Comparison of ENCODE assay signal across 2 cellular contexts in the genomic region with DNA sequence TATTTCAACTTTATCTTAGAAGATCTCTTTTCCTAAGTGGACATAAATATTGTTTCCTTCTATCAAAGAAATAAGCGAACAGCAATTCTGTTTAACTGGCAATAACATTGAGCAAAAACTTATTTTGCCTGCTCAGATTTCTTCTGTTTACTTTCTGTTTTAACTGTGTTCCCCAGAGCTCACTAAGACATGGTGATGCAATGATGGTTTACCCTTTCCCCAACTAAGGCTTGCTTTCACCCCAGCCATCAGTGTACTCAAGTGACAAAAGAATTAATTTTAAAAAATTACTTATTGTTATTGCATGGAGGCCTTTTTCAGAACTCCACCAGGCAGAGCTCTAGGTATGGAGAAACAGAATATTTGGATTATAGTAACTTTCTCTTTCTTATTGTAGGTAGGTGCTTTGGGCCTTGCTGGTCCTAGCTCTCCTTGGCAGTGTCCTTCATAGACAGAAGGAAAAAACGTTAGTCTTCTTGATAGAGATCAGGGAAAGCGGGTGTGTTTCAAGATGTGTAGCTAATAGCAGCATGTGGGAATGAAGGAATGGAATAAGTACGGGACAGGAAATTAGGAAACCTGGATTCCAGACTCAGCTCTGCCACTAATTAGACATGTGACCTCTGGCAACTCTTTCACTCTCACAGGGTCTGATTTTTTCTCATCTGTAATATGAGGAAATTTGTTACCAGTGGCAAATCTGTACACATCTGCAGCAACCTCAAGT.
A peak's percentile ranks its signal among the peaks of the same experiment; 100 is the strongest.
TF ChIP-seq lines count a peak whose summit lies in the region.

No MANE protein-coding gene starts in this region.

TF ChIP-seq in HEK293, 187 proteins besides CTCF, POLR2A, EP300 and RAD21 (continued from another document):
- TF ChIP-seq MZF1 (tag by site-specific recombination; IDR thresholded peaks at IDR 0.05; ENCODE audit: borderline replicate concordance) (no peak), YY1 (tag by site-specific recombination; IDR thresholded peaks at IDR 0.05) (no peak), ZNF560 (tag by site-specific recombination; IDR thresholded peaks at IDR 0.05; ENCODE audit: borderline replicate concordance) (no peak), ZNF473 (tag by site-specific recombination; IDR thresholded peaks at IDR 0.05) (no peak), PRDM1 (tag by site-specific recombination; IDR thresholded peaks at IDR 0.05) (no peak), ZNF513 (tag by site-specific recombination; IDR thresholded peaks at IDR 0.05) (no peak), ZFP69B (tag by site-specific recombination; IDR thresholded peaks at IDR 0.05) (peak; percentile 21; the same call in 1 of the 2 replicates), ZNF561 (tag by site-specific recombination; IDR thresholded peaks at IDR 0.05; ENCODE audit: borderline replicate concordance) (no peak), ZNF398 (tag by site-specific recombination; IDR thresholded peaks at IDR 0.05) (no peak), ZNF335 (tag by site-specific recombination; conservative IDR thresholded peaks at IDR 0.05) (peak; percentile 41; the same call in 1 of the 2 replicates), ZNF580 (tag by site-specific recombination; IDR thresholded peaks at IDR 0.05) (no peak), ZNF433 (tag by site-specific recombination; IDR thresholded peaks at IDR 0.05; ENCODE audit: low read depth) (no peak)
- TF ChIP-seq, protein P1, sequence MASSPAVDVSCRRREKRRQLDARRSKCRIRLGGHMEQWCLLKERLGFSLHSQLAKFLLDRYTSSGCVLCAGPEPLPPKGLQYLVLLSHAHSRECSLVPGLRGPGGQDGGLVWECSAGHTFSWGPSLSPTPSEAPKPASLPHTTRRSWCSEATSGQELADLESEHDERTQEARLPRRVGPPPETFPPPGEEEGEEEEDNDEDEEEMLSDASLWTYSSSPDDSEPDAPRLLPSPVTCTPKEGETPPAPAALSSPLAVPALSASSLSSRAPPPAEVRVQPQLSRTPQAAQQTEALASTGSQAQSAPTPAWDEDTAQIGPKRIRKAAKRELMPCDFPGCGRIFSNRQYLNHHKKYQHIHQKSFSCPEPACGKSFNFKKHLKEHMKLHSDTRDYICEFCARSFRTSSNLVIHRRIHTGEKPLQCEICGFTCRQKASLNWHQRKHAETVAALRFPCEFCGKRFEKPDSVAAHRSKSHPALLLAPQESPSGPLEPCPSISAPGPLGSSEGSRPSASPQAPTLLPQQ (tag by site-specific recombination; IDR thresholded peaks at IDR 0.05), result peak; percentile 79

TF ChIP-seq in GM12878, 131 proteins besides CTCF, POLR2A, EP300 and RAD21:
- TF ChIP-seq CREM (IDR thresholded peaks at IDR 0.05; ENCODE audit: low read depth), result no peak
